In genomic region chr1:202694354-202694753, GRCh38 we compare ENCODE assay signal across 16 cellular contexts. TPM values are rescaled to one million over a fixed set of nuclear protein-coding genes. Genes with fewer than 3 reads are reported as not detected.
"Had no signal": no experiment of that assay in that cellular context is flagged by ENCODE, and none has a peak within 500 bp of the region (broad histone marks: within the 10 kb centered on the region; RNA-seq: fewer than 3 reads in every experiment).

No MANE protein-coding gene starts in this region.

- H3K9me3 ChIP-seq: esophagus muscularis mucosa, pancreas, tibial artery, uterus had no signal

- H3K4me3 ChIP-seq: dorsolateral prefrontal cortex, esophagus muscularis mucosa, lung, pancreas, tibial artery, uterus had no signal

- H3K4me1 ChIP-seq: esophagus muscularis mucosa, pancreas, tibial artery, uterus had no signal

- H3K36me3 ChIP-seq: esophagus muscularis mucosa, pancreas, tibial artery, uterus had no signal

- DNase-seq: activated CD4-positive, alpha-beta memory T cell treated with anti-CD3 and anti-CD28 coated beads for 36 hours; activated CD4-positive, alpha-beta T cell treated with anti-CD3 and anti-CD28 coated beads for 1 hour; activated effector memory CD4-positive, alpha-beta T cell treated with anti-CD3 and anti-CD28 coated beads, Interleukin-2, amount 50 U/mL, for 16 hours; activated T-cell treated with anti-CD3 and anti-CD28 coated beads, Interleukin-2, amount 50 U/mL, for 4 hours; amygdala; hypothalamus; immature natural killer cell; left cardiac atrium; naive B cell; pancreas; uterus had no signal

- H3K27ac ChIP-seq: dorsolateral prefrontal cortex, esophagus muscularis mucosa, pancreas, tibial artery, uterus had no signal

- H3K27me3 ChIP-seq: pancreas, uterus had no signal

RNA-seq across cellular contexts. Expression of gene SYT2, which starts 15.9 kb away (rescaled TPM):
- total RNA-seq: activated CD4-positive, alpha-beta memory T cell treated with anti-CD3 and anti-CD28 coated beads for 36 hours; activated T-cell treated with anti-CD3 and anti-CD28 coated beads, Interleukin-2, amount 50 U/mL, for 4 hours; fibroblast of villous mesenchyme; left cardiac atrium had no signal
